Comparison of ENCODE assay signal across 31 cellular contexts in the genomic region with DNA sequence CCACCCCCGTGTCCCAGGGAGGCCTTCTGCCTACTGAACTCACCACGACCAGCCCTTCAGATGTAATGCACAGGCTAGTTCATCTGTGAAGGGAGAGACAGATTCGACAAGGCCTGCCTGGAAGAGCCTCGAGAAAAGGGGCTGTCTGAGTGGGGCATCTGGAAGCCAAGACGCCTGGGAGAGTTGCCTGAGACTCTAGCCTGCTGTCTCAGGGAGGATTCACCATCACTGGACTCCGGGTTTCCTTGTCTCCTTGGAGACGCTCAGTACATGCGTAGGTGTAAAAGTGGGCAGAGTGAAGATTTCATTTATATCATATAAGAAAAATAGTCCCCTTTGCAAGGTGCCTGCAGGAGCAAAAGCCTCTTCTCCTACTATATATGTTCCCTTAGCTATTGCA.
DNase-seq lines count a peak whose midpoint lies in the region; ATAC-seq and TF ChIP-seq lines count a peak whose summit lies in the region.
"Had no signal": no experiment of that assay in that cellular context is flagged by ENCODE, and none has a peak within 500 bp of the region (broad histone marks: within the 10 kb centered on the region; RNA-seq: fewer than 3 reads in every experiment).

No MANE protein-coding gene starts in this region.

- H3K4me3 ChIP-seq in Caco-2 (ENCODE audit: low read depth, low read length) = no peak overlapping the region
- H3K4me3 ChIP-seq in sigmoid colon = no peak overlapping the region
- H3K4me3 ChIP-seq in suprapubic skin = no peak overlapping the region
- H3K4me3 ChIP-seq: BLaER1, cardiac muscle cell, colonic mucosa, heart left ventricle, right lobe of liver, SK-N-MC had no signal

- CTCF ChIA-PET in Caco-2 (lab: Charles Lee) = no interaction called here
- CTCF ChIA-PET in activated B cell treated with CpG ODN at 0.5 μM for 24 hours (lab: Charles Lee) = interaction anchor here (0.7 kb wide), 1 partner anchor 12 kb away, joined by 3 read pairs; no protein-coding TSS in a partner anchor

- H3K36me3 Mint-ChIP-seq in Caco-2 (ENCODE audit: insufficient read depth, unreplicated experiment) (peaks cover 49% of the 10 kb centered on the region), activated B cell treated with CpG ODN at 0.5 μM for 24 hours (ENCODE audit: low read depth) (peaks cover 79% of the 10 kb centered on the region), memory B cell (peaks cover 34% of the 10 kb centered on the region)

- POLR2A ChIA-PET in Caco-2 (lab: Charles Lee) = no interaction called here
- POLR2A ChIA-PET in activated B cell treated with CpG ODN at 0.5 μM for 24 hours (lab: Charles Lee) = interaction anchor here (0.5 kb wide), 1 partner anchor 266 kb away, joined by 3 read pairs; no protein-coding TSS in a partner anchor

- 88 to 92% methylated on average over 8 of the region's 8 CpGs for WGBS in sigmoid colon, 2 donors
- 93% methylated on average over 8 of the region's 8 CpGs for WGBS in suprapubic skin

- TF ChIP-seq POLR2A in sigmoid colon (IDR thresholded peaks at IDR 0.05) (no peak), suprapubic skin (IDR thresholded peaks at IDR 0.05) (no peak)

- TF ChIP-seq EP300 in sigmoid colon (IDR thresholded peaks at IDR 0.05) = no peak
- TF ChIP-seq EP300 in suprapubic skin (IDR thresholded peaks at IDR 0.05) = no peak

- peak overlapping the region; percentile 56 to 86 (median 81) for H3K27ac ChIP-seq in sigmoid colon
- H3K27ac ChIP-seq in suprapubic skin = no peak overlapping the region
- H3K27ac ChIP-seq: BLaER1, cardiac muscle cell, colonic mucosa, foreskin keratinocyte, right lobe of liver, SK-N-MC had no signal

- BruUV-seq in Caco-2 (replicated peaks; lab: Mats Ljungman, UMichigan) = no TSS peak

- DNase-seq in Caco-2 (no peak), activated B cell treated with CpG ODN at 0.5 μM for 24 hours (no peak), memory B cell (ENCODE audit: low spot score in 2 of 2) (no peak), sigmoid colon (no peak), LoVo (ENCODE audit: low spot score) (no peak), suprapubic skin (ENCODE audit: low spot score in 2 of 2) (no peak)
- DNase-seq: activated CD4-positive, alpha-beta T cell treated with anti-CD3 and anti-CD28 coated beads, Interleukin-2, amount 50 U/mL, for 48 hours; activated CD4-positive, CD25-positive, alpha-beta regulatory T cell treated with anti-CD3 and anti-CD28 coated beads, Interleukin-2, amount 50 U/mL, for 72 hours; activated CD8-positive, alpha-beta memory T cell treated with anti-CD3 and anti-CD28 coated beads, Interleukin-2, amount 50 U/mL, for 4 hours; activated naive CD8-positive, alpha-beta T cell treated with anti-CD3 and anti-CD28 coated beads, Interleukin-2, amount 10 ng/mL, durations not matched to agents 7 days and 5 days; colonic mucosa; COR-L47; foreskin keratinocyte; HCEC 1CT; heart left ventricle; NCI-H2029; NCI-H524 treated with DMSO at 0.1 percent for 48 hours; NK-92 treated with Interleukin-12 subunit alpha and Interleukin-12 subunit beta, amount 100 ng/mL, for 24 hours; PC-3; right lobe of liver; stimulated activated CD4-positive, alpha-beta T cell treated with anti-CD3 and anti-CD28 coated beads, Interleukin-2, amount 100 ng/mL, for 48 hours had no signal

- H3K27me3 ChIP-seq in Caco-2 (replicated peaks; ENCODE audit: control insufficient read depth, insufficient read depth, low read length) (no peaks in the 10 kb centered on the region), sigmoid colon (no peaks in the 10 kb centered on the region), suprapubic skin (no peaks in the 10 kb centered on the region)
- H3K27me3 ChIP-seq: BLaER1, cardiac muscle cell, colonic mucosa, foreskin keratinocyte, heart left ventricle, right lobe of liver had no signal

- no peaks in the 10 kb centered on the region for H3K9me3 ChIP-seq in Caco-2
- H3K9me3 ChIP-seq in sigmoid colon = no peaks in the 10 kb centered on the region
- H3K9me3 ChIP-seq in suprapubic skin = no peaks in the 10 kb centered on the region
- H3K9me3 ChIP-seq: BLaER1, colonic mucosa, heart left ventricle, right lobe of liver had no signal

- H3K4me1 ChIP-seq in Caco-2 (peaks cover 21% of the 10 kb centered on the region), sigmoid colon (peaks cover 0 to 95% (median 59%) of the 10 kb centered on the region in 4 donors), suprapubic skin (peaks cover 3% of the 10 kb centered on the region)

- ATAC-seq in activated B cell treated with CpG ODN at 0.5 μM for 24 hours (ENCODE audit: low read depth) (no peak), memory B cell (ENCODE audit: low read depth) (no peak), HG02938 (IDR thresholded peaks at IDR 0.05; ENCODE audit: unreplicated experiment) (no peak), HG02763 (IDR thresholded peaks at IDR 0.05; ENCODE audit: unreplicated experiment) (no peak)
- ATAC-seq: esophagus mucosa, foreskin keratinocyte, heart left ventricle, PC-3, right lobe of liver had no signal

- H3K36me3 ChIP-seq in Caco-2 (ENCODE audit: control insufficient read depth, insufficient read depth, low read length) (peaks cover 3% of the 10 kb centered on the region), sigmoid colon (peaks cover 0 to 17% (median 12%) of the 10 kb centered on the region in 4 donors), suprapubic skin (peaks cover 16% of the 10 kb centered on the region)
- H3K36me3 ChIP-seq: right lobe of liver had no signal

- H3K27me3 Mint-ChIP-seq in Caco-2 (ENCODE audit: insufficient read depth, unreplicated experiment) (no peaks in the 10 kb centered on the region), activated B cell treated with CpG ODN at 0.5 μM for 24 hours (no peaks in the 10 kb centered on the region), memory B cell (no peaks in the 10 kb centered on the region)
- H3K27me3 Mint-ChIP-seq: activated naive CD8-positive, alpha-beta T cell treated with anti-CD3 and anti-CD28 coated beads, Interleukin-2, amount 10 ng/mL, durations not matched to agents 7 days and 5 days; progenitor cell of endocrine pancreas had no signal

- H3K27ac Mint-ChIP-seq in Caco-2 (ENCODE audit: unreplicated experiment) = peak overlapping the region; percentile 47
- peak overlapping the region; percentile 79 for H3K27ac Mint-ChIP-seq in activated B cell treated with CpG ODN at 0.5 μM for 24 hours
- H3K27ac Mint-ChIP-seq in memory B cell = peak overlapping the region; percentile 72
- H3K27ac Mint-ChIP-seq: activated naive CD8-positive, alpha-beta T cell treated with anti-CD3 and anti-CD28 coated beads, Interleukin-2, amount 10 ng/mL, durations not matched to agents 7 days and 5 days; activated T-helper 2 cell treated with anti-CD3 and anti-CD28 coated beads, Interferon-gamma antibody, Interleukin-2, Interleukin-4, amounts not matched to agents 10 μg/mL and 5 μg/mL and 100 μg/mL, durations not matched to agents 14 hours and 24 hours and 36 hours; T-helper 1 cell treated with Interleukin-12 subunit alpha and Interleukin-12 subunit beta and Interleukin-4 antibody, amounts not matched to agents 30 μg/mL and 1 μg/mL, for 36 hours had no signal

- H3K4me3 Mint-ChIP-seq in Caco-2 (ENCODE audit: unreplicated experiment) (no peak overlapping the region), activated B cell treated with CpG ODN at 0.5 μM for 24 hours (no peak overlapping the region), memory B cell (no peak overlapping the region)
- H3K4me3 Mint-ChIP-seq: activated naive CD8-positive, alpha-beta T cell treated with anti-CD3 and anti-CD28 coated beads, Interleukin-2, amount 10 ng/mL, durations not matched to agents 7 days and 5 days; neural crest cell; T-helper 1 cell treated with Interleukin-12 subunit alpha and Interleukin-12 subunit beta and Interleukin-4 antibody, amounts not matched to agents 30 μg/mL and 1 μg/mL, for 36 hours had no signal

- TF ChIP-seq CTCF in Caco-2 (IDR thresholded peaks at IDR 0.05; ENCODE audit: insufficient read depth in 1 of 2, low read depth in 1 of 2, low read length in 1 of 2, severe bottlenecking in 1 of 2, unreplicated experiment in 1 of 2) (no peak), activated B cell treated with CpG ODN at 0.5 μM for 24 hours (IDR thresholded peaks at IDR 0.05) (no peak), sigmoid colon (IDR thresholded peaks at IDR 0.05) (no peak), suprapubic skin (IDR thresholded peaks at IDR 0.05) (no peak)

- H3K4me1 Mint-ChIP-seq in Caco-2 (ENCODE audit: low read depth, unreplicated experiment) = peaks cover 40% of the 10 kb centered on the region
- H3K4me1 Mint-ChIP-seq in activated B cell treated with CpG ODN at 0.5 μM for 24 hours = peaks cover 82% of the 10 kb centered on the region
- H3K4me1 Mint-ChIP-seq in memory B cell = peaks cover 51% of the 10 kb centered on the region

- intact Hi-C loops in Caco-2 (cut with micrococcal nuclease; ENCODE audit: unreplicated experiment) = no loop called here
- intact Hi-C loops in activated B cell treated with CpG ODN at 0.5 μM for 24 hours (cut with micrococcal nuclease) = no loop called here
- intact Hi-C loops in sigmoid colon (cut with DNase I) = no loop called here

- no peaks in the 10 kb centered on the region for H3K9me3 Mint-ChIP-seq in Caco-2 (ENCODE audit: unreplicated experiment)
- no peaks in the 10 kb centered on the region for H3K9me3 Mint-ChIP-seq in activated B cell treated with CpG ODN at 0.5 μM for 24 hours
- no peaks in the 10 kb centered on the region for H3K9me3 Mint-ChIP-seq in memory B cell
- H3K9me3 Mint-ChIP-seq: activated T-helper 2 cell treated with anti-CD3 and anti-CD28 coated beads, Interferon-gamma antibody, Interleukin-2, Interleukin-4, amounts not matched to agents 10 μg/mL and 5 μg/mL and 100 μg/mL, durations not matched to agents 14 hours and 24 hours and 36 hours; neural crest cell; T-helper 1 cell treated with Interleukin-12 subunit alpha and Interleukin-12 subunit beta and Interleukin-4 antibody, amounts not matched to agents 30 μg/mL and 1 μg/mL, for 36 hours had no signal
